Comparison of ENCODE assay signal across 1 cellular context in the genomic region with DNA sequence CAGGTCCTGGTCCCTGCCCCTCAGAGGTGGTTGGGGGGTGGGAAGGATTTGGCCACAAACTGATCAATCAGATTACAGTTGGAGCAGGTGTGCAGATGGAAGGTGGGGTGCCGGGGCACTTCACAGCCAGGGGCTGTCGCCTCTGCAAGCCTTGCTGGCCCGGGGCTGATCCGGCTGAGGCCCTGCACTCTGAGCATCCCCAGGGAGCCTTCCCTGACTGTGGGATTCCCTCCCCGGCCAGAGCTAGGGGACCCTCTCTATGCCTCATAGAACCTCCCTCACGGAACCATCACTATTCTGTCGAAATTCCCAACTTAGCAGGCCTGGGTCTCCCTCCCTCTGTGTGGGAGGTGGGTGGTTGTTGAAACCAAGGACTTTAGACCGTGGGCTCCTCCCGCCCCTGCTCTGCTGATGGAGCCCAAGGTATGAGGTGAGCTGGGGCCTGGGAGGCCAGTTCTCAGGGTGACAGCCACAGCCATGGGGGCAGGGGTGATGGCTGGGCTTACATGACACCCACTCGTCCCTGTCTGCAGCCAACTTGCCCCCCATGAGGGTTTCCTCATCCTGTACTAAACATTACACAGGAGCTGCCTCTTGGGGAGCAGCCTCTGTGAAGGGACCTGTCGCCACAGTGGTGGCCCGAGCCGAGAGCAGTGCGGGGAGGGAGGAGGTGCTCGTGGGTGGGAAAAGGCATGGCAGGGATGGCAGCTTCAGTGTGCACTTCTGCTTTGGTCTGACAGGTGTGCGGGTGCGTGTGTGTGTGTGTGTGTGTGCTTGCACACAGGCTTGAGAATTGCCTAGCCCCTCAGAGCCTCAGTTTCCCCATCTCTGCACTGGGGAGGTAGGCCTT.
TF ChIP-seq lines count a peak whose summit lies in the region.

No MANE protein-coding gene starts in this region.

TF ChIP-seq in HepG2, 621 proteins besides CTCF, POLR2A, EP300 and RAD21 (continued from another document and continues in another):
- TF ChIP-seq ZNF331 (CRISPR knock-in tag; IDR thresholded peaks at IDR 0.05) (peak; percentile 81; the same call in 1 of the 2 replicates), ZNF670 (CRISPR knock-in tag; IDR thresholded peaks at IDR 0.05; ENCODE audit: borderline replicate concordance) (no peak), ZNF747 (CRISPR knock-in tag; IDR thresholded peaks at IDR 0.05; ENCODE audit: borderline replicate concordance) (no peak), DMTF1 (CRISPR knock-in tag; IDR thresholded peaks at IDR 0.05) (no peak), ZNF614 (CRISPR knock-in tag; IDR thresholded peaks at IDR 0.05; ENCODE audit: borderline replicate concordance) (peak; percentile 42; the same call in 1 of the 2 replicates), REPIN1 (CRISPR knock-in tag; IDR thresholded peaks at IDR 0.05; ENCODE audit: borderline replicate concordance, low read depth) (peak; percentile 60; the same call in 1 of the 2 replicates), ETV6 (CRISPR knock-in tag; conservative IDR thresholded peaks at IDR 0.05) (no peak), ZNF776 (CRISPR knock-in tag; IDR thresholded peaks at IDR 0.05) (no peak), NFE2L2 (IDR thresholded peaks at IDR 0.05; ENCODE audit: low read length) (no peak), FOSL2 (CRISPR knock-in tag; IDR thresholded peaks at IDR 0.05) (peak; percentile 37), RFX3 (CRISPR knock-in tag; IDR thresholded peaks at IDR 0.05) (no peak), ZMYM2 (CRISPR knock-in tag; IDR thresholded peaks at IDR 0.05) (no peak), ZSCAN20 (CRISPR knock-in tag; IDR thresholded peaks at IDR 0.05; ENCODE audit: borderline replicate concordance) (no peak), ZNF724P (CRISPR knock-in tag; IDR thresholded peaks at IDR 0.05; ENCODE audit: borderline replicate concordance) (0 out of 2 replicates have a peak, but pooled peaks have one; percentile 19), HOMEZ (CRISPR knock-in tag; IDR thresholded peaks at IDR 0.05; ENCODE audit: low read depth) (no peak), BORCS8-MEF2B (CRISPR knock-in tag; IDR thresholded peaks at IDR 0.05) (peak; percentile 69; the same call in 1 of the 2 replicates), CCDC6 (CRISPR knock-in tag; IDR thresholded peaks at IDR 0.05) (no peak), ZBTB10 (CRISPR knock-in tag; IDR thresholded peaks at IDR 0.05; ENCODE audit: borderline replicate concordance) (peak; percentile 77; the same call in 1 of the 2 replicates), ZIK1 (CRISPR knock-in tag; IDR thresholded peaks at IDR 0.05; ENCODE audit: borderline replicate concordance, low read depth) (no peak), ZNF615 (CRISPR knock-in tag; IDR thresholded peaks at IDR 0.05; ENCODE audit: borderline replicate concordance) (no peak), ZNF883 (CRISPR knock-in tag; IDR thresholded peaks at IDR 0.05; ENCODE audit: not compliant biosample characterization) (no peak), ZNF616 (CRISPR knock-in tag; IDR thresholded peaks at IDR 0.05; ENCODE audit: low read depth) (no peak), ATF7-NPFF (CRISPR knock-in tag; IDR thresholded peaks at IDR 0.05; ENCODE audit: low read depth) (no peak), FOXO1 (CRISPR knock-in tag; IDR thresholded peaks at IDR 0.05) (no peak), ZNF543 (CRISPR knock-in tag; IDR thresholded peaks at IDR 0.05) (no peak), ZNF124 (CRISPR knock-in tag; IDR thresholded peaks at IDR 0.05) (no peak), EED (CRISPR knock-in tag; IDR thresholded peaks at IDR 0.05) (no peak), ATF6 (CRISPR knock-in tag; conservative IDR thresholded peaks at IDR 0.05) (no peak), IRF2 (CRISPR knock-in tag; IDR thresholded peaks at IDR 0.05) (peak; percentile 68; the same call in 1 of the 2 replicates), ZKSCAN5 (CRISPR knock-in tag; IDR thresholded peaks at IDR 0.05) (no peak), SMYD3 (CRISPR knock-in tag; IDR thresholded peaks at IDR 0.05) (peak; percentile 54; the same call in 1 of the 2 replicates), RORA (CRISPR knock-in tag; IDR thresholded peaks at IDR 0.05) (no peak), ZNF83 (CRISPR knock-in tag; IDR thresholded peaks at IDR 0.05; ENCODE audit: borderline replicate concordance) (no peak), ZBTB42 (CRISPR knock-in tag; IDR thresholded peaks at IDR 0.05) (no peak), KMT2B (CRISPR knock-in tag; IDR thresholded peaks at IDR 0.05) (no peak), MTA1 (CRISPR knock-in tag; IDR thresholded peaks at IDR 0.05; ENCODE audit: borderline replicate concordance) (no peak; the same call in 1 of the 2 replicates), NKX3-1 (CRISPR knock-in tag; IDR thresholded peaks at IDR 0.05) (no peak), NR2F6 (IDR thresholded peaks at IDR 0.05) (no peak), NR2F6 (CRISPR knock-in tag; IDR thresholded peaks at IDR 0.05) (peak; percentile 51; the same call in 1 of the 2 replicates), TEAD3 (CRISPR knock-in tag; optimal IDR thresholded peaks at IDR 0.05; ENCODE audit: borderline replicate concordance) (peak; percentile 87), ZNF792 (CRISPR knock-in tag; IDR thresholded peaks at IDR 0.05) (peak; percentile 72; the same call in 1 of the 2 replicates), ZNF121 (CRISPR knock-in tag; IDR thresholded peaks at IDR 0.05) (no peak), HES4 (CRISPR knock-in tag; IDR thresholded peaks at IDR 0.05; ENCODE audit: borderline replicate concordance) (no peak), TAF1 (CRISPR knock-in tag; IDR thresholded peaks at IDR 0.05) (peak; percentile 36; the same call in 1 of the 2 replicates), ZNF232 (CRISPR knock-in tag; IDR thresholded peaks at IDR 0.05; ENCODE audit: borderline replicate concordance) (no peak), ZNF772 (CRISPR knock-in tag; IDR thresholded peaks at IDR 0.05) (0 out of 2 replicates have a peak, but pooled peaks have one; percentile 18), ZBTB25 (CRISPR knock-in tag; IDR thresholded peaks at IDR 0.05) (no peak), ZBTB7B (CRISPR knock-in tag; IDR thresholded peaks at IDR 0.05) (peak; percentile 88), ZNF317 (CRISPR knock-in tag; IDR thresholded peaks at IDR 0.05) (no peak), ZNF34 (CRISPR knock-in tag; IDR thresholded peaks at IDR 0.05; ENCODE audit: borderline replicate concordance) (no peak)
- TF ChIP-seq, protein P1, sequence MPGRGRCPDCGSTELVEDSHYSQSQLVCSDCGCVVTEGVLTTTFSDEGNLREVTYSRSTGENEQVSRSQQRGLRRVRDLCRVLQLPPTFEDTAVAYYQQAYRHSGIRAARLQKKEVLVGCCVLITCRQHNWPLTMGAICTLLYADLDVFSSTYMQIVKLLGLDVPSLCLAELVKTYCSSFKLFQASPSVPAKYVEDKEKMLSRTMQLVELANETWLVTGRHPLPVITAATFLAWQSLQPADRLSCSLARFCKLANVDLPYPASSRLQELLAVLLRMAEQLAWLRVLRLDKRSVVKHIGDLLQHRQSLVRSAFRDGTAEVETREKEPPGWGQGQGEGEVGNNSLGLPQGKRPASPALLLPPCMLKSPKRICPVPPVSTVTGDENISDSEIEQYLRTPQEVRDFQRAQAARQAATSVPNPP (CRISPR knock-in tag; IDR thresholded peaks at IDR 0.05): peak; percentile 62; the same call in 1 of the 2 replicates
- TF ChIP-seq, protein P2, sequence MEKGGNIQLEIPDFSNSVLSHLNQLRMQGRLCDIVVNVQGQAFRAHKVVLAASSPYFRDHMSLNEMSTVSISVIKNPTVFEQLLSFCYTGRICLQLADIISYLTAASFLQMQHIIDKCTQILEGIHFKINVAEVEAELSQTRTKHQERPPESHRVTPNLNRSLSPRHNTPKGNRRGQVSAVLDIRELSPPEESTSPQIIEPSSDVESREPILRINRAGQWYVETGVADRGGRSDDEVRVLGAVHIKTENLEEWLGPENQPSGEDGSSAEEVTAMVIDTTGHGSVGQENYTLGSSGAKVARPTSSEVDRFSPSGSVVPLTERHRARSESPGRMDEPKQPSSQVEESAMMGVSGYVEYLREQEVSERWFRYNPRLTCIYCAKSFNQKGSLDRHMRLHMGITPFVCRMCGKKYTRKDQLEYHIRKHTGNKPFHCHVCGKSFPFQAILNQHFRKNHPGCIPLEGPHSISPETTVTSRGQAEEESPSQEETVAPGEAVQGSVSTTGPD (CRISPR knock-in tag; IDR thresholded peaks at IDR 0.05): no peak
- TF ChIP-seq, protein P3, sequence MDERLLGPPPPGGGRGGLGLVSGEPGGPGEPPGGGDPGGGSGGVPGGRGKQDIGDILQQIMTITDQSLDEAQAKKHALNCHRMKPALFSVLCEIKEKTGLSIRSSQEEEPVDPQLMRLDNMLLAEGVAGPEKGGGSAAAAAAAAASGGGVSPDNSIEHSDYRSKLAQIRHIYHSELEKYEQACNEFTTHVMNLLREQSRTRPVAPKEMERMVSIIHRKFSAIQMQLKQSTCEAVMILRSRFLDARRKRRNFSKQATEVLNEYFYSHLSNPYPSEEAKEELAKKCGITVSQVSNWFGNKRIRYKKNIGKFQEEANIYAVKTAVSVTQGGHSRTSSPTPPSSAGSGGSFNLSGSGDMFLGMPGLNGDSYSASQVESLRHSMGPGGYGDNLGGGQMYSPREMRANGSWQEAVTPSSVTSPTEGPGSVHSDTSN (CRISPR knock-in tag; IDR thresholded peaks at IDR 0.05): no peak
